In the genomic region with DNA sequence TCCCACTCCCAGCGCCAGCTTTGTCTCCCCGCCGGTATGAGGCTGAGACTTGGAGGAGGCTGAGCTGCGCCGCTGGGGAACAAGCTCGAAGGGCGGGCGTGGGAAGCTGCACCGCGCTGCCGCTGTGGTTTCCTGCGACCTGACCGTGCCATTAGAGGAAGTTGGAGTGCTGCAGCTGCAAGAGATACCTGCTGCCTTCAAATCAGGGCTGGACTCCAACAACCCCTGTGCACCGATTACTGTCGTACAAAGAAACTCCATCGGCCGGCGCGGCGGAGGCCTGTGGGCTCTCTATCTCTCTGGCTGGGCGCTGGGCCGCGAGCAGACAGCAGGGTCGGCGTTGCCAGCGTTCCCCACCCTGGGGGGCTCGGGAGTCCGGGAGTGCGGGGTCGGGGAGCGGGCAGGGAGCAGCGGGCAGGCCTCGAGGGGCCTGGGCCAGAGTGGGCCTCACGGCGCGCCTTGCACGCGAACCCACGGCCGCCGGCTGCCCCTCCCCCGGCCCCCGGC, we compare ENCODE assay signal across 7 cellular contexts. TPM values are rescaled to one million over a fixed set of nuclear protein-coding genes. Genes with fewer than 3 reads are reported as not detected.
DNase-seq lines count a peak whose midpoint lies in the region; ATAC-seq lines count a peak whose summit lies in the region.

No MANE protein-coding gene starts in this region.

- peaks cover 0 to 3% (median 0%) of the 10 kb centered on the region in 3 donors for H3K36me3 Mint-ChIP-seq in immature natural killer cell

- H3K4me1 Mint-ChIP-seq in immature natural killer cell = peaks cover 45 to 54% of the 10 kb centered on the region in 2 donors

- no peaks in the 10 kb centered on the region for H3K9me3 Mint-ChIP-seq in immature natural killer cell

- peak overlapping the region; percentile 84 to 94 (median 89) for H3K4me3 Mint-ChIP-seq in immature natural killer cell

- ATAC-seq in GM18502 (IDR thresholded peaks at IDR 0.05; ENCODE audit: poor library complexity, unreplicated experiment) (peak; percentile 67), HG02759 (IDR thresholded peaks at IDR 0.05; ENCODE audit: unreplicated experiment) (peak; percentile 62)

- H3K27ac Mint-ChIP-seq in immature natural killer cell = peak overlapping the region; percentile 91 to 98 (median 94)

- peaks cover 16 to 22% (median 19%) of the 10 kb centered on the region in 3 donors for H3K27me3 Mint-ChIP-seq in immature natural killer cell (ENCODE audit: low read depth in 3 of 3)

- DNase-seq in NCI-H1436 (lab: John Stamatoyannopoulos, UW) = peak; percentile 41
- peak; percentile 85 for DNase-seq in UCSD-AML1 (lab: John Stamatoyannopoulos, UW; ENCODE audit: unreplicated experiment)
- peak; percentile 63 for DNase-seq in brain pericyte (ENCODE audit: low read depth, low spot score)
- DNase-seq in immature natural killer cell = peak; percentile 80 to 82 (median 82)
- DNase-seq in stimulated activated CD4-positive, alpha-beta T cell treated with anti-CD3 and anti-CD28 coated beads, Interleukin-12 subunit alpha, Interleukin-12 subunit beta, amount 100 ng/mL, for 4 hours = peak; percentile 61

RNA-seq across cellular contexts. Expression of a gene that starts 1.2 kb away (rescaled TPM):
- polyA plus RNA-seq in immature natural killer cell = 10 to 100 TPM; 38.3 to 75.1 (median 40.6) TPM

Comparison
In these comparisons a context has a peak if more than half of its experiments do, and no peak if none do; other contexts are left out.
1. Peak in every context shown above with its lines: DNase-seq and ATAC-seq.